ENCODE assay signal across 22 cellular contexts in the genomic region with DNA sequence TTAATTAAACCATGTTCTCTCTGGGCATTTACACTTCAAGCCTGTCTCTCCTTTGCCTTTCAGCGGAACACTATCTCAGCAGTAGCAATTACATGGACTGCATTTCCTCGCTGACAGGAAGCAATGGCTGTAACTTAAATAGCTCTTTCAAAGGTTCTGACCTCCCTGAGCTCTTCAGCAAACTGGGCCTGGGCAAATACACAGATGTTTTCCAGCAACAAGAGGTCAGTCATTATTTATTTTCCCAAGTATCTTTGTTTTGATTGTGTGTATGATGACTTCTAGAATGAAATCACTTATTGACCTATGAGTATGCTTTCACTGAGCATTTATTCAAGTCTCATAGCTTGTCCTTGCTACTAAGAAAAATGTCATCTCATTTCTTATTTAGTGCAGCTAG.
DNase-seq lines count a peak whose midpoint lies in the region; ATAC-seq and TF ChIP-seq lines count a peak whose summit lies in the region.
"Had no signal": no experiment of that assay in that cellular context is flagged by ENCODE, and none has a peak within 500 bp of the region (broad histone marks: within the 10 kb centered on the region; RNA-seq: fewer than 3 reads in every experiment).

No MANE protein-coding gene starts in this region.

- no peak overlapping the region for H3K4me3 Mint-ChIP-seq in activated CD4-positive, alpha-beta memory T cell treated with anti-CD3 and anti-CD28 coated beads, Interleukin-2, amount 10 ng/mL, durations not matched to agents 7 days and 5 days
- H3K4me3 Mint-ChIP-seq: activated CD4-positive, alpha-beta memory T cell treated with anti-CD3 and anti-CD28 coated beads for 36 hours; activated naive CD8-positive, alpha-beta T cell treated with anti-CD3 and anti-CD28 coated beads for 36 hours; endodermal cell; stimulated activated naive B cell treated with anti-CD40 and anti-IgM and Interleukin-4, amounts not matched to agents 10 μg/mL and 1 μg/mL and 100 μg/mL, for 72 hours had no signal

- no peak overlapping the region for H3K4ac ChIP-seq in mesendoderm (ENCODE audit: low read depth, low read length)

- no peak overlapping the region for H3K23ac ChIP-seq in mesendoderm (ENCODE audit: low read length)

- H3K36me3 ChIP-seq in mesendoderm (ENCODE audit: control insufficient read depth, insufficient read depth, low read length) (no peaks in the 10 kb centered on the region), spleen (no peaks in the 10 kb centered on the region)

- intact Hi-C loops in spleen (cut with DNase I; ENCODE audit: low total_unique reads): no loop called here

- H3K27me3 ChIP-seq in mesendoderm (ENCODE audit: insufficient read depth, low read length, poor library complexity) (no peaks in the 10 kb centered on the region), spleen (replicated peaks in 1 of 7) (no peaks in the 10 kb centered on the region)

- no peak overlapping the region for H3K4me3 ChIP-seq in fibroblast of villous mesenchyme (ENCODE audit: low read depth, low read length)
- H3K4me3 ChIP-seq in mesendoderm (ENCODE audit: low read length): no peak overlapping the region
- H3K4me3 ChIP-seq in spleen: no peak overlapping the region

- no peaks in the 10 kb centered on the region for H3K79me2 ChIP-seq in mesendoderm (ENCODE audit: control insufficient read depth, insufficient read depth, low read length)

- no peaks in the 10 kb centered on the region for H3K36me3 Mint-ChIP-seq in activated CD4-positive, alpha-beta memory T cell treated with anti-CD3 and anti-CD28 coated beads, Interleukin-2, amount 10 ng/mL, durations not matched to agents 7 days and 5 days (ENCODE audit: low read depth)
- H3K36me3 Mint-ChIP-seq: activated CD4-positive, alpha-beta memory T cell treated with anti-CD3 and anti-CD28 coated beads for 36 hours; activated naive CD8-positive, alpha-beta T cell treated with anti-CD3 and anti-CD28 coated beads for 36 hours; stimulated activated naive B cell treated with anti-CD40 and anti-IgM and Interleukin-4, amounts not matched to agents 10 μg/mL and 1 μg/mL and 100 μg/mL, for 72 hours had no signal

- no peak overlapping the region for H2BK5ac ChIP-seq in mesendoderm (ENCODE audit: low read length)

- no peaks in the 10 kb centered on the region for H3K4me1 Mint-ChIP-seq in activated CD4-positive, alpha-beta memory T cell treated with anti-CD3 and anti-CD28 coated beads, Interleukin-2, amount 10 ng/mL, durations not matched to agents 7 days and 5 days
- H3K4me1 Mint-ChIP-seq: activated naive CD8-positive, alpha-beta T cell treated with anti-CD3 and anti-CD28 coated beads for 36 hours; stimulated activated naive B cell treated with anti-CD40 and anti-IgM and Interleukin-4, amounts not matched to agents 10 μg/mL and 1 μg/mL and 100 μg/mL, for 72 hours had no signal

- ATAC-seq in GM18517 (IDR thresholded peaks at IDR 0.05; ENCODE audit: unreplicated experiment): no peak
- ATAC-seq: stimulated activated naive B cell treated with anti-CD40 and anti-IgM and Interleukin-4, amounts not matched to agents 10 μg/mL and 1 μg/mL and 100 μg/mL, for 72 hours had no signal

- H3K27ac ChIP-seq in mesendoderm (ENCODE audit: low read depth, low read length) (no peak overlapping the region), spleen (peak overlapping the region in 4 of 8 donors; percentile 5 to 37 (median 20))
- H3K27ac ChIP-seq: C4-2B, VCaP had no signal

- TF ChIP-seq POLR2A in spleen (IDR thresholded peaks at IDR 0.05): no peak

- H3K56ac ChIP-seq in mesendoderm (ENCODE audit: low read length): no peak overlapping the region

- POLR2A ChIA-PET in activated CD4-positive, alpha-beta memory T cell treated with anti-CD3 and anti-CD28 coated beads, Interleukin-2, amount 10 ng/mL, durations not matched to agents 7 days and 5 days (lab: Charles Lee): no interaction called here

- H2AK5ac ChIP-seq in mesendoderm (ENCODE audit: low read length): no peak overlapping the region

- no peak overlapping the region for H3K18ac ChIP-seq in mesendoderm (ENCODE audit: low read length)

- no peak overlapping the region for H4K8ac ChIP-seq in mesendoderm (ENCODE audit: low read depth, low read length)

- H3K4me2 ChIP-seq in mesendoderm (ENCODE audit: low read length): no peak overlapping the region

- no peak overlapping the region for H3K27ac Mint-ChIP-seq in activated CD4-positive, alpha-beta memory T cell treated with anti-CD3 and anti-CD28 coated beads, Interleukin-2, amount 10 ng/mL, durations not matched to agents 7 days and 5 days
- H3K27ac Mint-ChIP-seq: activated CD4-positive, alpha-beta memory T cell treated with anti-CD3 and anti-CD28 coated beads for 36 hours; activated naive CD8-positive, alpha-beta T cell treated with anti-CD3 and anti-CD28 coated beads for 36 hours; endodermal cell; stimulated activated naive B cell treated with anti-CD40 and anti-IgM and Interleukin-4, amounts not matched to agents 10 μg/mL and 1 μg/mL and 100 μg/mL, for 72 hours had no signal

- no peaks in the 10 kb centered on the region for H3K79me1 ChIP-seq in mesendoderm (ENCODE audit: low read length)

- no peaks in the 10 kb centered on the region for H3K9me3 Mint-ChIP-seq in activated CD4-positive, alpha-beta memory T cell treated with anti-CD3 and anti-CD28 coated beads, Interleukin-2, amount 10 ng/mL, durations not matched to agents 7 days and 5 days
- H3K9me3 Mint-ChIP-seq: activated CD4-positive, alpha-beta memory T cell treated with anti-CD3 and anti-CD28 coated beads for 36 hours; activated naive CD8-positive, alpha-beta T cell treated with anti-CD3 and anti-CD28 coated beads for 36 hours; endodermal cell; stimulated activated naive B cell treated with anti-CD40 and anti-IgM and Interleukin-4, amounts not matched to agents 10 μg/mL and 1 μg/mL and 100 μg/mL, for 72 hours had no signal

- H4K5ac ChIP-seq in mesendoderm (ENCODE audit: low read length): no peak overlapping the region

- no peak overlapping the region for H2BK15ac ChIP-seq in mesendoderm (replicated peaks; ENCODE audit: low read depth)

- no peak overlapping the region for H2BK120ac ChIP-seq in mesendoderm (ENCODE audit: low read depth, low read length)

- TF ChIP-seq CTCF in fibroblast of villous mesenchyme (IDR thresholded peaks at IDR 0.05; ENCODE audit: insufficient read depth, low read depth, low read length) (no peak), spleen (IDR thresholded peaks at IDR 0.05 in 8 of 11, conservative IDR thresholded peaks at IDR 0.05 in 3 of 11) (no peak)

- H3K9me3 ChIP-seq in spleen: no peaks in the 10 kb centered on the region

- no peak overlapping the region for H3K9ac ChIP-seq in mesendoderm (ENCODE audit: low read length)

- no peaks in the 10 kb centered on the region for H3K27me3 Mint-ChIP-seq in activated CD4-positive, alpha-beta memory T cell treated with anti-CD3 and anti-CD28 coated beads, Interleukin-2, amount 10 ng/mL, durations not matched to agents 7 days and 5 days
- H3K27me3 Mint-ChIP-seq: activated naive CD8-positive, alpha-beta T cell treated with anti-CD3 and anti-CD28 coated beads for 36 hours; stimulated activated naive B cell treated with anti-CD40 and anti-IgM and Interleukin-4, amounts not matched to agents 10 μg/mL and 1 μg/mL and 100 μg/mL, for 72 hours had no signal

- CTCF ChIA-PET in activated CD4-positive, alpha-beta memory T cell treated with anti-CD3 and anti-CD28 coated beads, Interleukin-2, amount 10 ng/mL, durations not matched to agents 7 days and 5 days (lab: Charles Lee): no interaction called here

- DNase-seq in NCI-H510A treated with DMSO at 0.1 percent for 48 hours (lab: John Stamatoyannopoulos, UW) (peak; percentile 3), NCI-H510A (lab: John Stamatoyannopoulos, UW) (no peak), fibroblast of villous mesenchyme (ENCODE audit: low read depth) (peak; percentile 73), mesendoderm (peak; percentile 4), spleen (no peak), HT-29 (ENCODE audit: low spot score) (no peak)
- DNase-seq in activated CD4-positive, alpha-beta memory T cell treated with anti-CD3 and anti-CD28 coated beads, Interleukin-2, amount 10 ng/mL, durations not matched to agents 7 days and 5 days: no peak
- DNase-seq: activated CD4-positive, alpha-beta memory T cell treated with anti-CD3 and anti-CD28 coated beads for 36 hours; activated naive CD8-positive, alpha-beta T cell treated with anti-CD3 and anti-CD28 coated beads for 36 hours; activated T-cell treated with anti-CD3 and anti-CD28 coated beads, Interleukin-2, amount 50 U/mL, for 48 hours; cerebellar nuclear complex; DMS 273 treated with DMSO at 0.1 percent for 48 hours; endodermal cell; foreskin melanocyte; MM.1S; NCI-H2107; RPMI8226; stimulated activated naive B cell treated with anti-CD40 and anti-IgM and Interleukin-4, amounts not matched to agents 10 μg/mL and 1 μg/mL and 100 μg/mL, for 72 hours; trophoblast cell had no signal

- WGBS in mesendoderm (ENCODE audit: extremely low coverage, insufficient coverage, low lambda C conversion rate): no CpG with 5 or more reads among the region's 2 CpGs
- 34 to 73% (median 58%) methylated on average over 2 of the region's 2 CpGs for WGBS in spleen, 5 donors

- H3K4me1 ChIP-seq in mesendoderm (ENCODE audit: control insufficient read depth, low read depth, low read length): no peaks in the 10 kb centered on the region
- H3K4me1 ChIP-seq in spleen: peaks cover 0 to 15% (median 0%) of the 10 kb centered on the region in 6 donors

Comparison
In these comparisons a context has a peak if more than half of its experiments do, and no peak if none do; other contexts are left out.
1. DNase-seq: peak in NCI-H510A treated with DMSO at 0.1 percent for 48 hours (single experiment), fibroblast of villous mesenchyme (single experiment) and mesendoderm (single experiment); none in NCI-H510A (single experiment), spleen (single experiment), HT-29 (single experiment) and activated CD4-positive, alpha-beta memory T cell treated with anti-CD3 and anti-CD28 coated beads, Interleukin-2, amount 10 ng/mL, durations not matched to agents 7 days and 5 days (single experiment).